ENCODE assay signal across 23 cellular contexts in genomic region chr1:175648927-175649326, GRCh38.
DNase-seq lines count a peak whose midpoint lies in the region; ATAC-seq, FAIRE-seq and TF ChIP-seq lines count a peak whose summit lies in the region.
"Had no signal": no experiment of that assay in that cellular context is flagged by ENCODE, and none has a peak within 500 bp of the region (broad histone marks: within the 10 kb centered on the region; RNA-seq: fewer than 3 reads in every experiment).

No MANE protein-coding gene starts in this region.

- no peak overlapping the region for H2BK15ac ChIP-seq in H1 (ENCODE audit: low read length)

- H3K18ac ChIP-seq in H1 (ENCODE audit: extremely low read depth, low read length), result no peak overlapping the region
- no peak overlapping the region for H3K18ac ChIP-seq in trophoblast cell (ENCODE audit: low read length)

- H4K91ac ChIP-seq in H1 (replicated peaks; ENCODE audit: insufficient read length, low read length) (no peak overlapping the region), trophoblast cell (ENCODE audit: low read depth, low read length) (no peak overlapping the region)

- H2BK120ac ChIP-seq in H1 (replicated peaks; ENCODE audit: low read depth, low read length) (no peak overlapping the region), trophoblast cell (ENCODE audit: insufficient read depth, low read length, poor library complexity) (no peak overlapping the region)

- H2BK20ac ChIP-seq in H1 (ENCODE audit: low read length), result no peak overlapping the region

- H3K79me2 ChIP-seq in H1 (ENCODE audit: control insufficient read depth in 1 of 2, insufficient read depth in 2 of 2, low read length in 2 of 2) (no peaks in the 10 kb centered on the region), trophoblast cell (ENCODE audit: control insufficient read depth, insufficient read depth, low read length, poor library complexity) (no peaks in the 10 kb centered on the region)

- H3K9ac ChIP-seq in H1 (replicated peaks in 1 of 4; ENCODE audit: extremely low read depth in 1 of 4, low read depth in 3 of 4, low read length in 3 of 4) (no peak overlapping the region), trophoblast cell (ENCODE audit: low read length) (peak overlapping the region; percentile 4)
- H3K9ac ChIP-seq: BLaER1 treated with 17β-estradiol and CSF1 and Interleukin-3, amounts not matched to agents 10 nM and 100 nM had no signal

- TF ChIP-seq EP300 in H1 (IDR thresholded peaks at IDR 0.05; ENCODE audit: borderline replicate concordance in 1 of 2, low read depth in 2 of 2, low read length in 2 of 2), result no peak

- H3K4me3 Mint-ChIP-seq in stimulated activated naive CD8-positive, alpha-beta T cell treated with anti-CD3 and anti-CD28 coated beads, Interleukin-15, amount 100 ng/mL, for 72 hours, result no peak overlapping the region
- H3K4me3 Mint-ChIP-seq: B cell; CD4-positive, alpha-beta T cell; CD8-positive, alpha-beta T cell had no signal

- TF ChIP-seq CTCF in H1 (IDR thresholded peaks at IDR 0.05; ENCODE audit: control extremely low read depth in 1 of 3, insufficient read depth in 1 of 3, low read depth in 1 of 3, low read length in 3 of 3), result no peak

- no peaks in the 10 kb centered on the region for H3K9me3 Mint-ChIP-seq in stimulated activated naive CD8-positive, alpha-beta T cell treated with anti-CD3 and anti-CD28 coated beads, Interleukin-15, amount 100 ng/mL, for 72 hours
- H3K9me3 Mint-ChIP-seq: CD4-positive, alpha-beta T cell; CD8-positive, alpha-beta T cell had no signal

- H2BK5ac ChIP-seq in H1 (ENCODE audit: low read depth, low read length) (no peak overlapping the region), trophoblast cell (ENCODE audit: low read depth, low read length, poor library complexity) (no peak overlapping the region)

- peaks cover 2% of the 10 kb centered on the region; the same call in 1 of the 2 replicates for H3K23me2 ChIP-seq in H1 (ENCODE audit: low read depth, low read length)

- CTCF ChIA-PET in H1 (lab: Charles Lee; ENCODE audit: partially characterized antibody), result interaction anchor here (0.7 to 3.9 kb wide), 7 partner anchors 13 to 903 kb away, joined by 3 to 10 read pairs (median 4); no protein-coding TSS in a partner anchor

- H2AFZ ChIP-seq in H1 (ENCODE audit: low read length) (no peak overlapping the region), trophoblast cell (ENCODE audit: insufficient read depth, low read length, poor library complexity) (no peak overlapping the region)

- H3K4me1 ChIP-seq in H1 (replicated peaks in 1 of 4; ENCODE audit: control insufficient read depth in 3 of 4, insufficient read depth in 4 of 4, low read length in 3 of 4) (no peaks in the 10 kb centered on the region), trophoblast cell (ENCODE audit: control insufficient read depth in 1 of 2, insufficient read depth in 2 of 2, low read length in 2 of 2) (no peaks in the 10 kb centered on the region)
- H3K4me1 ChIP-seq: A549; BLaER1 treated with 17β-estradiol and CSF1 and Interleukin-3, amounts not matched to agents 10 nM and 100 nM; Caco-2 had no signal

- H3K79me1 ChIP-seq in H1 (ENCODE audit: low read depth, low read length) (no peaks in the 10 kb centered on the region), trophoblast cell (ENCODE audit: low read length) (no peaks in the 10 kb centered on the region)

- no peaks in the 10 kb centered on the region for H3K27me3 ChIP-seq in H1 (replicated peaks in 1 of 4; ENCODE audit: control insufficient read depth in 3 of 4, extremely low read depth in 1 of 4, insufficient read depth in 3 of 4, low read length in 3 of 4)
- H3K27me3 ChIP-seq in trophoblast cell (ENCODE audit: insufficient read depth, low read length), result no peaks in the 10 kb centered on the region
- H3K27me3 ChIP-seq: BLaER1 treated with 17β-estradiol and CSF1 and Interleukin-3, amounts not matched to agents 10 nM and 100 nM had no signal

- H2AK5ac ChIP-seq in H1 (ENCODE audit: low read depth, low read length), result 0 out of 2 replicates have a peak overlapping the region, but pooled peaks have one; percentile 24
- no peak overlapping the region for H2AK5ac ChIP-seq in trophoblast cell (ENCODE audit: low read length)

- 97% methylated on average over 7 of the region's 7 CpGs; no CpG with 5 or more reads in 1 of the 2 experiments for WGBS in H1 (ENCODE audit: extremely low coverage in 1 of 2, insufficient coverage in 1 of 2, insufficient read length in 1 of 2, insufficient replicate concordance in 2 of 2, low coverage in 1 of 2, low lambda C conversion rate in 2 of 2, missing lambda C conversion rate in 1 of 2), 2 experiments
- WGBS in trophoblast cell (ENCODE audit: extremely low coverage, insufficient coverage, insufficient read length), result no CpG with 5 or more reads among the region's 7 CpGs

- H3K4me1 Mint-ChIP-seq in stimulated activated naive CD8-positive, alpha-beta T cell treated with anti-CD3 and anti-CD28 coated beads, Interleukin-15, amount 100 ng/mL, for 72 hours, result no peaks in the 10 kb centered on the region
- H3K4me1 Mint-ChIP-seq: B cell had no signal

- no peak overlapping the region for H3K56ac ChIP-seq in H1 (replicated peaks; ENCODE audit: insufficient read length, low read depth, low read length)

- no peak overlapping the region for H3K14ac ChIP-seq in H1 (ENCODE audit: insufficient read length)
- no peak overlapping the region for H3K14ac ChIP-seq in trophoblast cell (ENCODE audit: low read length)

- FAIRE-seq in H1 (lab: Jason Lieb, UNC), result no peak
- FAIRE-seq: A549, D721Med, G401.6, GM12891, GM19239 had no signal

- H3K27ac Mint-ChIP-seq in stimulated activated naive CD8-positive, alpha-beta T cell treated with anti-CD3 and anti-CD28 coated beads, Interleukin-15, amount 100 ng/mL, for 72 hours, result no peak overlapping the region
- H3K27ac Mint-ChIP-seq: B cell; CD4-positive, alpha-beta T cell; CD8-positive, alpha-beta T cell had no signal

- TF ChIP-seq POLR2A in H1 (IDR thresholded peaks at IDR 0.05; ENCODE audit: control extremely low read depth in 1 of 2, low read depth in 2 of 2, low read length in 2 of 2), result no peak

- no peak overlapping the region for H3K23ac ChIP-seq in H1 (ENCODE audit: insufficient read length)
- peak overlapping the region; percentile 86 for H3K23ac ChIP-seq in trophoblast cell (ENCODE audit: low read length)

- H3K4me3 ChIP-seq in H1 (ENCODE audit: extremely low read depth in 1 of 4, insufficient read depth in 2 of 4, low read depth in 3 of 4, low read length in 4 of 4), result no peak overlapping the region
- H3K4me3 ChIP-seq in trophoblast cell (ENCODE audit: low read depth, low read length), result peak overlapping the region; percentile 37
- H3K4me3 ChIP-seq: A549; BLaER1 treated with 17β-estradiol and CSF1 and Interleukin-3, amounts not matched to agents 10 nM and 100 nM had no signal

- no peak overlapping the region for H3K4ac ChIP-seq in H1 (replicated peaks; ENCODE audit: insufficient read length, low read depth, low read length)
- no peak overlapping the region for H3K4ac ChIP-seq in trophoblast cell (ENCODE audit: low read depth, low read length)

- POLR2A ChIA-PET in H1 (lab: Charles Lee; ENCODE audit: partially characterized antibody), result no interaction called here

- no peaks in the 10 kb centered on the region for H3K9me3 ChIP-seq in H1 (ENCODE audit: insufficient read depth in 2 of 2, low read depth in 1 of 2, low read length in 1 of 2)
- H3K9me3 ChIP-seq in trophoblast cell (ENCODE audit: insufficient read depth, low read depth, low read length), result no peaks in the 10 kb centered on the region
- H3K9me3 ChIP-seq: A549, Caco-2 had no signal

- DNase-seq in stimulated activated naive CD8-positive, alpha-beta T cell treated with anti-CD3 and anti-CD28 coated beads, Interleukin-15, amount 100 ng/mL, for 72 hours, result no peak
- no peak for DNase-seq in stimulated activated naive CD8-positive, alpha-beta T cell treated with anti-CD3 and anti-CD28 coated beads, Interleukin-15, Interleukin-2, amounts not matched to agents 100 U/mL and 50 U/mL, for 24 hours
- DNase-seq in H1 (ENCODE audit: low read depth in 1 of 2, low spot score in 2 of 2) (no peak), trophoblast cell (no peak), NCI-H446 treated with DMSO at 0.1 percent for 48 hours (lab: John Stamatoyannopoulos, UW) (no peak)
- DNase-seq: AML-193; Caco-2; Calu3; CD4-positive, alpha-beta T cell; CD8-positive, alpha-beta T cell; DMS79 treated with DMSO at 0.1 percent for 48 hours; GF-D8 had no signal

- H4K12ac ChIP-seq in trophoblast cell (ENCODE audit: low read depth, low read length), result no peak overlapping the region

- no peaks in the 10 kb centered on the region for H3K27me3 Mint-ChIP-seq in stimulated activated naive CD8-positive, alpha-beta T cell treated with anti-CD3 and anti-CD28 coated beads, Interleukin-15, amount 100 ng/mL, for 72 hours
- H3K27me3 Mint-ChIP-seq: CD4-positive, alpha-beta T cell had no signal

- no peak overlapping the region for H3K27ac ChIP-seq in H1 (ENCODE audit: low read depth, low read length)
- H3K27ac ChIP-seq in trophoblast cell (ENCODE audit: low read depth, low read length), result no peak overlapping the region
- H3K27ac ChIP-seq: 22Rv1; A549; BLaER1 treated with 17β-estradiol and CSF1 and Interleukin-3, amounts not matched to agents 10 nM and 100 nM; C4-2B had no signal

- H4K5ac ChIP-seq in H1 (ENCODE audit: insufficient read length, low read depth, low read length), result no peak overlapping the region

- H3K36me3 ChIP-seq in H1 (ENCODE audit: control insufficient read depth in 2 of 4, insufficient read depth in 4 of 4, low read length in 3 of 4) (no peaks in the 10 kb centered on the region), trophoblast cell (ENCODE audit: control insufficient read depth in 1 of 2, insufficient read depth in 2 of 2, low read length in 2 of 2) (no peaks in the 10 kb centered on the region)
- H3K36me3 ChIP-seq: BLaER1 treated with 17β-estradiol and CSF1 and Interleukin-3, amounts not matched to agents 10 nM and 100 nM had no signal

- no peak for TF ChIP-seq RAD21 in H1 (IDR thresholded peaks at IDR 0.05 in 1 of 2, conservative IDR thresholded peaks at IDR 0.05 in 1 of 2; ENCODE audit: low read depth in 2 of 2, low read length in 2 of 2)

- no peak overlapping the region for H4K8ac ChIP-seq in H1 (ENCODE audit: extremely low read depth, insufficient read depth, low read length)
- H4K8ac ChIP-seq in trophoblast cell (ENCODE audit: low read depth, low read length), result no peak overlapping the region

- H2BK12ac ChIP-seq in H1 (ENCODE audit: low read depth, low read length) (no peak overlapping the region), trophoblast cell (ENCODE audit: low read length) (no peak overlapping the region)

- ATAC-seq in stimulated activated naive CD8-positive, alpha-beta T cell treated with anti-CD3 and anti-CD28 coated beads, Interleukin-15, amount 100 ng/mL, for 72 hours, result peak; percentile 50
- ATAC-seq in stimulated activated naive CD8-positive, alpha-beta T cell treated with anti-CD3 and anti-CD28 coated beads, Interleukin-15, Interleukin-2, amounts not matched to agents 100 U/mL and 50 U/mL, for 24 hours, result no peak
- ATAC-seq in HG02884 (IDR thresholded peaks at IDR 0.05; ENCODE audit: unreplicated experiment) (no peak), HG03342 (IDR thresholded peaks at IDR 0.05; ENCODE audit: unreplicated experiment) (no peak)
- ATAC-seq: A549; CD8-positive, alpha-beta T cell had no signal

- H4K20me1 ChIP-seq in H1 (replicated peaks in 1 of 2; ENCODE audit: control insufficient read depth in 1 of 2, insufficient read depth in 2 of 2, low read length in 2 of 2), result no peaks in the 10 kb centered on the region
- H4K20me1 ChIP-seq: BLaER1 treated with 17β-estradiol and CSF1 and Interleukin-3, amounts not matched to agents 10 nM and 100 nM had no signal

- H3K4me2 ChIP-seq in H1 (ENCODE audit: insufficient read depth in 1 of 2, low read depth in 2 of 2, low read length in 2 of 2) (no peak overlapping the region), trophoblast cell (ENCODE audit: low read length) (no peak overlapping the region)
- H3K4me2 ChIP-seq: A549; BLaER1 treated with 17β-estradiol and CSF1 and Interleukin-3, amounts not matched to agents 10 nM and 100 nM had no signal
